ENCODE assay signal across 24 cellular contexts in genomic region chr20:10963717-10964266, GRCh38.
DNase-seq lines count a peak whose midpoint lies in the region; ATAC-seq and TF ChIP-seq lines count a peak whose summit lies in the region.
"Had no signal": no experiment of that assay in that cellular context is flagged by ENCODE, and none has a peak within 500 bp of the region (broad histone marks: within the 10 kb centered on the region; RNA-seq: fewer than 3 reads in every experiment).

No MANE protein-coding gene starts in this region.

- WGBS in mammary epithelial cell (ENCODE audit: low coverage, missing lambda C conversion rate) = 94% methylated on average over 2 of the region's 2 CpGs

- dilution Hi-C loops in mammary epithelial cell (cut with HindIII; ENCODE audit: low sequenced_read_pairs) = no loop called here

- no peaks in the 10 kb centered on the region for H3K9me3 Mint-ChIP-seq in endothelial cell (ENCODE audit: unreplicated experiment)
- H3K9me3 Mint-ChIP-seq: endodermal cell had no signal

- CTCF ChIA-PET in mammary epithelial cell (lab: Charles Lee; ENCODE audit: low non-redundant PET) (no interaction called here), OCI-LY7 (lab: Charles Lee; ENCODE audit: unreplicated experiment) (no interaction called here)

- POLR2A ChIA-PET in OCI-LY7 (lab: Charles Lee) = no interaction called here

- no peaks in the 10 kb centered on the region for H3K27me3 ChIP-seq in mammary epithelial cell (ENCODE audit: insufficient read depth, low read length)
- H3K27me3 ChIP-seq in breast epithelium = no peaks in the 10 kb centered on the region
- no peaks in the 10 kb centered on the region for H3K27me3 ChIP-seq in upper lobe of right lung
- H3K27me3 ChIP-seq: BE2C, transverse colon had no signal

- H3K79me2 ChIP-seq in mammary epithelial cell (ENCODE audit: insufficient read depth, low read length) (no peaks in the 10 kb centered on the region), OCI-LY7 (ENCODE audit: insufficient read depth, low read depth, low read length) (no peaks in the 10 kb centered on the region)

- H3K4me1 ChIP-seq in mammary epithelial cell (ENCODE audit: insufficient read depth, low read length) (no peaks in the 10 kb centered on the region), breast epithelium (no peaks in the 10 kb centered on the region), upper lobe of right lung (peaks cover 8% of the 10 kb centered on the region), OCI-LY7 (ENCODE audit: insufficient read depth, low read length, poor library complexity, severe bottlenecking) (no peaks in the 10 kb centered on the region)
- H3K4me1 ChIP-seq: BE2C had no signal

- no peaks in the 10 kb centered on the region for H3K36me3 ChIP-seq in mammary epithelial cell (ENCODE audit: insufficient read depth, low read length)
- H3K36me3 ChIP-seq in breast epithelium = no peaks in the 10 kb centered on the region
- H3K36me3 ChIP-seq in upper lobe of right lung = no peaks in the 10 kb centered on the region
- H3K36me3 ChIP-seq in OCI-LY7 (ENCODE audit: insufficient read depth, low read length) = no peaks in the 10 kb centered on the region
- H3K36me3 ChIP-seq: BE2C, transverse colon had no signal

- H3K9me2 ChIP-seq in OCI-LY7 (ENCODE audit: insufficient read depth, low read length) = no peaks in the 10 kb centered on the region

- H3K4me1 Mint-ChIP-seq in endothelial cell (ENCODE audit: unreplicated experiment) = peaks cover 18% of the 10 kb centered on the region
- H3K4me1 Mint-ChIP-seq: brain, endodermal cell, neural crest cell had no signal

- no peak for TF ChIP-seq CTCF in mammary epithelial cell (conservative IDR thresholded peaks at IDR 0.05 in 1 of 2, IDR thresholded peaks at IDR 0.05 in 1 of 2; ENCODE audit: extremely low read depth in 1 of 2, insufficient read depth in 1 of 2, low read depth in 1 of 2, low read length in 2 of 2)
- no peak for TF ChIP-seq CTCF in breast epithelium (IDR thresholded peaks at IDR 0.05)
- TF ChIP-seq CTCF in endothelial cell (IDR thresholded peaks at IDR 0.05; ENCODE audit: unreplicated experiment) = no peak
- TF ChIP-seq CTCF in upper lobe of right lung (IDR thresholded peaks at IDR 0.05) = no peak
- TF ChIP-seq CTCF in OCI-LY7 (conservative IDR thresholded peaks at IDR 0.05; ENCODE audit: low read length) = no peak

- H2AFZ ChIP-seq in mammary epithelial cell (ENCODE audit: low read depth, low read length) = peak overlapping the region; percentile 27
- no peak overlapping the region for H2AFZ ChIP-seq in OCI-LY7 (ENCODE audit: low read length)
- H2AFZ ChIP-seq: GM23248 had no signal

- H3K9me3 ChIP-seq in mammary epithelial cell (replicated peaks; ENCODE audit: insufficient read depth, low read length) (no peaks in the 10 kb centered on the region), breast epithelium (no peaks in the 10 kb centered on the region), upper lobe of right lung (no peaks in the 10 kb centered on the region), OCI-LY7 (ENCODE audit: low read length) (no peaks in the 10 kb centered on the region)
- H3K9me3 ChIP-seq: BE2C, transverse colon had no signal

- H3K4me2 ChIP-seq in mammary epithelial cell (ENCODE audit: insufficient read depth, low read depth, low read length) (no peak overlapping the region), OCI-LY7 (ENCODE audit: low read length) (no peak overlapping the region)

- ATAC-seq in left lobe of liver = peak; percentile 63
- peak; percentile 61 for ATAC-seq in upper lobe of right lung
- ATAC-seq in HG03175 (IDR thresholded peaks at IDR 0.05; ENCODE audit: unreplicated experiment) = no peak

- in situ Hi-C loops in mammary epithelial cell (cut with MboI; ENCODE audit: low sequenced_read_pairs in 2 of 2) = no loop called here

- H3K27me3 Mint-ChIP-seq in endothelial cell (ENCODE audit: unreplicated experiment) = peaks cover 3% of the 10 kb centered on the region

- H4K20me1 ChIP-seq in mammary epithelial cell (ENCODE audit: insufficient read depth, low read length) = no peaks in the 10 kb centered on the region
- H4K20me1 ChIP-seq in OCI-LY7 (ENCODE audit: insufficient read depth, low read length) = no peaks in the 10 kb centered on the region

- no peak for DNase-seq in mammary epithelial cell
- DNase-seq in breast epithelium (ENCODE audit: low spot score in 2 of 2) = no peak
- DNase-seq in endothelial cell (ENCODE audit: low spot score) = peak; percentile 18
- no peak for DNase-seq in left lobe of liver (ENCODE audit: low spot score)
- no peak for DNase-seq in upper lobe of right lung
- no peak for DNase-seq in mucosa of gallbladder (ENCODE audit: low spot score)
- no peak for DNase-seq in OCI-LY7 (ENCODE audit: low spot score)
- DNase-seq: activated CD4-positive, alpha-beta T cell treated with anti-CD3 and anti-CD28 coated beads for 1 hour; activated naive CD4-positive, alpha-beta T cell; BE2C; COR-L47; endodermal cell; GM23248; KBM-7; NCI-H1436; NCI-H2107; NCI-H446; NCI-H82; T1000; transverse colon had no signal

- TF ChIP-seq POLR2A in breast epithelium (IDR thresholded peaks at IDR 0.05) = no peak

- H3K4me3 ChIP-seq in mammary epithelial cell (replicated peaks in 1 of 3; ENCODE audit: insufficient read depth in 1 of 3, low read depth in 2 of 3, low read length in 3 of 3) = no peak overlapping the region
- no peak overlapping the region for H3K4me3 ChIP-seq in breast epithelium
- no peak overlapping the region for H3K4me3 ChIP-seq in upper lobe of right lung
- no peak overlapping the region for H3K4me3 ChIP-seq in OCI-LY7 (ENCODE audit: low read depth, low read length, poor library complexity, severe bottlenecking)
- H3K4me3 ChIP-seq: coronary artery, GM23248, transverse colon had no signal

- H3K4me3 Mint-ChIP-seq in endothelial cell (ENCODE audit: unreplicated experiment) = no peak overlapping the region
- H3K4me3 Mint-ChIP-seq: brain, endodermal cell, neural crest cell had no signal

- no peaks in the 10 kb centered on the region for H3K36me3 Mint-ChIP-seq in endothelial cell (ENCODE audit: low read depth, unreplicated experiment)
- H3K36me3 Mint-ChIP-seq: brain had no signal

- no TSS peak for BruUV-seq in mammary epithelial cell (replicated peaks; lab: Mats Ljungman, UMichigan)
- BruUV-seq in OCI-LY7 (replicated peaks; lab: Mats Ljungman, UMichigan) = no TSS peak

- intact Hi-C loops in mammary epithelial cell (cut with micrococcal nuclease) (no loop called here), breast epithelium (cut with DNase I; ENCODE audit: low total_unique reads) (no loop called here), upper lobe of right lung (cut with DNase I) (no loop called here), OCI-LY7 (cut with micrococcal nuclease; ENCODE audit: unreplicated experiment) (no loop called here)

- peak overlapping the region; percentile 86 for H3K27ac Mint-ChIP-seq in endothelial cell (ENCODE audit: unreplicated experiment)
- H3K27ac Mint-ChIP-seq: brain, endodermal cell had no signal

- H3K27ac ChIP-seq in mammary epithelial cell (ENCODE audit: insufficient read depth, low read depth, low read length) (no peak overlapping the region), breast epithelium (no peak overlapping the region), upper lobe of right lung (no peak overlapping the region), OCI-LY7 (ENCODE audit: low read depth, low read length, poor library complexity, severe bottlenecking) (no peak overlapping the region)
- H3K27ac ChIP-seq: coronary artery, GM23248 had no signal

- H3K9ac ChIP-seq in mammary epithelial cell (ENCODE audit: insufficient read depth, low read length) = no peak overlapping the region
- H3K9ac ChIP-seq: GM23248 had no signal
